Comparison of ENCODE assay signal across 1 cellular context in the genomic region with DNA sequence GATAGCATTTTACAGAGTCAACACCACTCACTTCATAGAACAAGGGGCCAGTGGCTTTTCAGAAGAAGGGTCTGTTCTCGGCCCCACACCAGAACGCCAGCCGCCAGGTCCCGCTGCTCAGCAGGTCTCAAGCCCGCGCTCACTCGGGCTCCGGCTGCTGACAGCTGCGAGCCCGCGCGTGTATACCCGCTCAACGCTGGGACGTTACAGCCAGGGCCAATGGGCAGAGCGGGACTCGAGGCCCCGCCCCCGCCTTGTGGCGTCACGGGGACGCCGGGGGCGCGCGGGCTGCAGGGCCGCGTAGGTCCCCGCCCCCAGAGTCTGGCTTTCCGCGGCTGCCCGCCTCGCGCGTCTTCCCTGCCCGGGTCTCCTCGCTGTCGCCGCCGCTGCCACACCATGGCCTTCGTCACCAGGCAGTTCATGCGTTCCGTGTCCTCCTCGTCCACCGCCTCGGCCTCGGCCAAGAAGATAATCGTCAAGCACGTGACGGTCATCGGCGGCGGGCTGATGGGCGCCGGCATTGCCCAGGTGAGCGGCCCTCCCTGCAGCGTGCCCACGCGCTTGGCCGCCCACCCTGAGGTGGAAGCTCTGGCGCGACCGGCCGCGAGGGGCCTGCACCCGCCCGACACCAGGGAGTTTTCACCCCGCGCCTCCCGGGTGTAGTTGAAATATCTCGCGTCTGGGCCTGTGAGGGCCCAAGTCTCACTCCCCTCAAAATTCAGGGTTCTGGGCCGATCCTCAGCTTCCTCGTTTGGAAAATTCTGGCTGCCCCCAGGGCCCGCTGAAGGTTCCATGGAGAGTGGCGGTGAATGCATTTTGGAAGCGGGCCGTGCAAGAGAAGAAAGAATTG.
TF ChIP-seq lines count a peak whose summit lies in the region.

A gene (plus strand): TSS at position 353 of the 850 bp plus-strand sequence. CDS start 44 bp downstream, at position 397.

TF ChIP-seq in HepG2, 621 proteins besides CTCF, POLR2A, EP300 and RAD21 (continued from another document and continues in another):
- TF ChIP-seq, protein P1, sequence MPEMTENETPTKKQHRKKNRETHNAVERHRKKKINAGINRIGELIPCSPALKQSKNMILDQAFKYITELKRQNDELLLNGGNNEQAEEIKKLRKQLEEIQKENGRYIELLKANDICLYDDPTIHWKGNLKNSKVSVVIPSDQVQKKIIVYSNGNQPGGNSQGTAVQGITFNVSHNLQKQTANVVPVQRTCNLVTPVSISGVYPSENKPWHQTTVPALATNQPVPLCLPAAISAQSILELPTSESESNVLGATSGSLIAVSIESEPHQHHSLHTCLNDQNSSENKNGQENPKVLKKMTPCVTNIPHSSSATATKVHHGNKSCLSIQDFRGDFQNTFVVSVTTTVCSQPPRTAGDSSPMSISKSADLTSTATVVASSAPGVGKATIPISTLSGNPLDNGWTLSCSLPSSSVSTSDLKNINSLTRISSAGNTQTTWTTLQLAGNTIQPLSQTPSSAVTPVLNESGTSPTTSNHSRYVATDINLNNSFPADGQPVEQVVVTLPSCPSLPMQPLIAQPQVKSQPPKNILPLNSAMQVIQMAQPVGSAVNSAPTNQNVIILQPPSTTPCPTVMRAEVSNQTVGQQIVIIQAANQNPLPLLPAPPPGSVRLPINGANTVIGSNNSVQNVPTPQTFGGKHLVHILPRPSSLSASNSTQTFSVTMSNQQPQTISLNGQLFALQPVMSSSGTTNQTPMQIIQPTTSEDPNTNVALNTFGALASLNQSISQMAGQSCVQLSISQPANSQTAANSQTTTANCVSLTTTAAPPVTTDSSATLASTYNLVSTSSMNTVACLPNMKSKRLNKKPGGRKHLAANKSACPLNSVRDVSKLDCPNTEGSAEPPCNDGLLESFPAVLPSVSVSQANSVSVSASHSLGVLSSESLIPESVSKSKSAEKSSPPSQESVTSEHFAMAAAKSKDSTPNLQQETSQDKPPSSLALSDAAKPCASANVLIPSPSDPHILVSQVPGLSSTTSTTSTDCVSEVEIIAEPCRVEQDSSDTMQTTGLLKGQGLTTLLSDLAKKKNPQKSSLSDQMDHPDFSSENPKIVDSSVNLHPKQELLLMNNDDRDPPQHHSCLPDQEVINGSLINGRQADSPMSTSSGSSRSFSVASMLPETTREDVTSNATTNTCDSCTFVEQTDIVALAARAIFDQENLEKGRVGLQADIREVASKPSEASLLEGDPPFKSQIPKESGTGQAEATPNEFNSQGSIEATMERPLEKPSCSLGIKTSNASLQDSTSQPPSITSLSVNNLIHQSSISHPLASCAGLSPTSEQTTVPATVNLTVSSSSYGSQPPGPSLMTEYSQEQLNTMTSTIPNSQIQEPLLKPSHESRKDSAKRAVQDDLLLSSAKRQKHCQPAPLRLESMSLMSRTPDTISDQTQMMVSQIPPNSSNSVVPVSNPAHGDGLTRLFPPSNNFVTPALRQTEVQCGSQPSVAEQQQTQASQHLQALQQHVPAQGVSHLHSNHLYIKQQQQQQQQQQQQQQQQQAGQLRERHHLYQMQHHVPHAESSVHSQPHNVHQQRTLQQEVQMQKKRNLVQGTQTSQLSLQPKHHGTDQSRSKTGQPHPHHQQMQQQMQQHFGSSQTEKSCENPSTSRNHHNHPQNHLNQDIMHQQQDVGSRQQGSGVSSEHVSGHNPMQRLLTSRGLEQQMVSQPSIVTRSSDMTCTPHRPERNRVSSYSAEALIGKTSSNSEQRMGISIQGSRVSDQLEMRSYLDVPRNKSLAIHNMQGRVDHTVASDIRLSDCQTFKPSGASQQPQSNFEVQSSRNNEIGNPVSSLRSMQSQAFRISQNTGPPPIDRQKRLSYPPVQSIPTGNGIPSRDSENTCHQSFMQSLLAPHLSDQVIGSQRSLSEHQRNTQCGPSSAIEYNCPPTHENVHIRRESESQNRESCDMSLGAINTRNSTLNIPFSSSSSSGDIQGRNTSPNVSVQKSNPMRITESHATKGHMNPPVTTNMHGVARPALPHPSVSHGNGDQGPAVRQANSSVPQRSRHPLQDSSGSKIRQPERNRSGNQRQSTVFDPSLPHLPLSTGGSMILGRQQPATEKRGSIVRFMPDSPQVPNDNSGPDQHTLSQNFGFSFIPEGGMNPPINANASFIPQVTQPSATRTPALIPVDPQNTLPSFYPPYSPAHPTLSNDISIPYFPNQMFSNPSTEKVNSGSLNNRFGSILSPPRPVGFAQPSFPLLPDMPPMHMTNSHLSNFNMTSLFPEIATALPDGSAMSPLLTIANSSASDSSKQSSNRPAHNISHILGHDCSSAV (CRISPR knock-in tag; IDR thresholded peaks at IDR 0.05; ENCODE audit: borderline replicate concordance) = no peak
- peak; percentile 89 for TF ChIP-seq MYC (CRISPR knock-in tag; IDR thresholded peaks at IDR 0.05; ENCODE audit: borderline replicate concordance)
- no peak for TF ChIP-seq NFIC (IDR thresholded peaks at IDR 0.05; ENCODE audit: low read length)
- TF ChIP-seq ZNF343 (CRISPR knock-in tag; IDR thresholded peaks at IDR 0.05) = no peak
- TF ChIP-seq, protein P2, sequence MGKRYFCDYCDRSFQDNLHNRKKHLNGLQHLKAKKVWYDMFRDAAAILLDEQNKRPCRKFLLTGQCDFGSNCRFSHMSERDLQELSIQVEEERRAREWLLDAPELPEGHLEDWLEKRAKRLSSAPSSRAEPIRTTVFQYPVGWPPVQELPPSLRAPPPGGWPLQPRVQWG (CRISPR knock-in tag; IDR thresholded peaks at IDR 0.05; ENCODE audit: borderline replicate concordance, low read depth) = no peak
- TF ChIP-seq SUZ12 (IDR thresholded peaks at IDR 0.05; ENCODE audit: low read depth, low read length) = no peak
- peak; percentile 69; the same call in 1 of the 2 replicates for TF ChIP-seq HIVEP1 (CRISPR knock-in tag; IDR thresholded peaks at IDR 0.05)
- TF ChIP-seq GPN1 (CRISPR knock-in tag; IDR thresholded peaks at IDR 0.05; ENCODE audit: borderline replicate concordance) = no peak
- no peak for TF ChIP-seq REXO4 (CRISPR knock-in tag; IDR thresholded peaks at IDR 0.05; ENCODE audit: borderline replicate concordance)
- no peak for TF ChIP-seq MAFG (CRISPR knock-in tag; IDR thresholded peaks at IDR 0.05)
- TF ChIP-seq ZNF496 (CRISPR knock-in tag; IDR thresholded peaks at IDR 0.05; ENCODE audit: insufficient replicate concordance) = no peak
- TF ChIP-seq, protein P3, sequence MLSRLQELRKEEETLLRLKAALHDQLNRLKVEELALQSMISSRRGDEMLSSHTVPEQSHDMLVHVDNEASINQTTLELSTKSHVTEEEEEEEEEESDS (CRISPR knock-in tag; IDR thresholded peaks at IDR 0.05; ENCODE audit: borderline replicate concordance) = no peak
- no peak for TF ChIP-seq MTA3 (CRISPR knock-in tag; IDR thresholded peaks at IDR 0.05)
- TF ChIP-seq, protein P4, sequence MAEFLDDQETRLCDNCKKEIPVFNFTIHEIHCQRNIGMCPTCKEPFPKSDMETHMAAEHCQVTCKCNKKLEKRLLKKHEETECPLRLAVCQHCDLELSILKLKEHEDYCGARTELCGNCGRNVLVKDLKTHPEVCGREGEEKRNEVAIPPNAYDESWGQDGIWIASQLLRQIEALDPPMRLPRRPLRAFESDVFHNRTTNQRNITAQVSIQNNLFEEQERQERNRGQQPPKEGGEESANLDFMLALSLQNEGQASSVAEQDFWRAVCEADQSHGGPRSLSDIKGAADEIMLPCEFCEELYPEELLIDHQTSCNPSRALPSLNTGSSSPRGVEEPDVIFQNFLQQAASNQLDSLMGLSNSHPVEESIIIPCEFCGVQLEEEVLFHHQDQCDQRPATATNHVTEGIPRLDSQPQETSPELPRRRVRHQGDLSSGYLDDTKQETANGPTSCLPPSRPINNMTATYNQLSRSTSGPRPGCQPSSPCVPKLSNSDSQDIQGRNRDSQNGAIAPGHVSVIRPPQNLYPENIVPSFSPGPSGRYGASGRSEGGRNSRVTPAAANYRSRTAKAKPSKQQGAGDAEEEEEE (CRISPR knock-in tag; IDR thresholded peaks at IDR 0.05; ENCODE audit: borderline replicate concordance) = no peak
- no peak for TF ChIP-seq ZBTB42 (CRISPR knock-in tag; IDR thresholded peaks at IDR 0.05)
- TF ChIP-seq TAF15 (IDR thresholded peaks at IDR 0.05; ENCODE audit: low read depth, low read length, poor library complexity, severe bottlenecking) = no peak
- TF ChIP-seq ZSCAN30 (CRISPR knock-in tag; IDR thresholded peaks at IDR 0.05) = no peak
- no peak for TF ChIP-seq SNRNP70 (IDR thresholded peaks at IDR 0.05; ENCODE audit: low read depth, low read length)
- TF ChIP-seq NFIB (CRISPR knock-in tag; IDR thresholded peaks at IDR 0.05; ENCODE audit: borderline replicate concordance) = no peak
- no peak; the same call in 1 of the 2 replicates for TF ChIP-seq CAMTA2 (CRISPR knock-in tag; IDR thresholded peaks at IDR 0.05; ENCODE audit: borderline replicate concordance)
- TF ChIP-seq JUN (CRISPR knock-in tag; IDR thresholded peaks at IDR 0.05) = no peak
- TF ChIP-seq RNF2 (conservative IDR thresholded peaks at IDR 0.05; ENCODE audit: low read depth) = peak; percentile 73; the same call in 1 of the 2 replicates
- TF ChIP-seq ZNF781 (CRISPR knock-in tag; IDR thresholded peaks at IDR 0.05; ENCODE audit: borderline replicate concordance, not compliant biosample characterization) = no peak
- TF ChIP-seq, protein P5, sequence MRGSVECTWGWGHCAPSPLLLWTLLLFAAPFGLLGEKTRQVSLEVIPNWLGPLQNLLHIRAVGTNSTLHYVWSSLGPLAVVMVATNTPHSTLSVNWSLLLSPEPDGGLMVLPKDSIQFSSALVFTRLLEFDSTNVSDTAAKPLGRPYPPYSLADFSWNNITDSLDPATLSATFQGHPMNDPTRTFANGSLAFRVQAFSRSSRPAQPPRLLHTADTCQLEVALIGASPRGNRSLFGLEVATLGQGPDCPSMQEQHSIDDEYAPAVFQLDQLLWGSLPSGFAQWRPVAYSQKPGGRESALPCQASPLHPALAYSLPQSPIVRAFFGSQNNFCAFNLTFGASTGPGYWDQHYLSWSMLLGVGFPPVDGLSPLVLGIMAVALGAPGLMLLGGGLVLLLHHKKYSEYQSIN (CRISPR knock-in tag; IDR thresholded peaks at IDR 0.05; ENCODE audit: borderline replicate concordance) = no peak
- 0 out of 2 replicates have a peak, but pooled peaks have one; percentile 36 for TF ChIP-seq KDM5A (IDR thresholded peaks at IDR 0.05; ENCODE audit: borderline replicate concordance, low read length)
- TF ChIP-seq ZSCAN25 (CRISPR knock-in tag; IDR thresholded peaks at IDR 0.05) = 0 out of 2 replicates have a peak, but pooled peaks have one; percentile 26
- TF ChIP-seq RBFOX2 (IDR thresholded peaks at IDR 0.05; ENCODE audit: low read depth, low read length) = peak; percentile 91
- TF ChIP-seq, protein P6, sequence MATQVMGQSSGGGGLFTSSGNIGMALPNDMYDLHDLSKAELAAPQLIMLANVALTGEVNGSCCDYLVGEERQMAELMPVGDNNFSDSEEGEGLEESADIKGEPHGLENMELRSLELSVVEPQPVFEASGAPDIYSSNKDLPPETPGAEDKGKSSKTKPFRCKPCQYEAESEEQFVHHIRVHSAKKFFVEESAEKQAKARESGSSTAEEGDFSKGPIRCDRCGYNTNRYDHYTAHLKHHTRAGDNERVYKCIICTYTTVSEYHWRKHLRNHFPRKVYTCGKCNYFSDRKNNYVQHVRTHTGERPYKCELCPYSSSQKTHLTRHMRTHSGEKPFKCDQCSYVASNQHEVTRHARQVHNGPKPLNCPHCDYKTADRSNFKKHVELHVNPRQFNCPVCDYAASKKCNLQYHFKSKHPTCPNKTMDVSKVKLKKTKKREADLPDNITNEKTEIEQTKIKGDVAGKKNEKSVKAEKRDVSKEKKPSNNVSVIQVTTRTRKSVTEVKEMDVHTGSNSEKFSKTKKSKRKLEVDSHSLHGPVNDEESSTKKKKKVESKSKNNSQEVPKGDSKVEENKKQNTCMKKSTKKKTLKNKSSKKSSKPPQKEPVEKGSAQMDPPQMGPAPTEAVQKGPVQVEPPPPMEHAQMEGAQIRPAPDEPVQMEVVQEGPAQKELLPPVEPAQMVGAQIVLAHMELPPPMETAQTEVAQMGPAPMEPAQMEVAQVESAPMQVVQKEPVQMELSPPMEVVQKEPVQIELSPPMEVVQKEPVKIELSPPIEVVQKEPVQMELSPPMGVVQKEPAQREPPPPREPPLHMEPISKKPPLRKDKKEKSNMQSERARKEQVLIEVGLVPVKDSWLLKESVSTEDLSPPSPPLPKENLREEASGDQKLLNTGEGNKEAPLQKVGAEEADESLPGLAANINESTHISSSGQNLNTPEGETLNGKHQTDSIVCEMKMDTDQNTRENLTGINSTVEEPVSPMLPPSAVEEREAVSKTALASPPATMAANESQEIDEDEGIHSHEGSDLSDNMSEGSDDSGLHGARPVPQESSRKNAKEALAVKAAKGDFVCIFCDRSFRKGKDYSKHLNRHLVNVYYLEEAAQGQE (IDR thresholded peaks at IDR 0.05; ENCODE audit: borderline replicate concordance in 1 of 2, low read depth in 1 of 2, low read length in 2 of 2) = 0 out of 4 replicates have a peak, but pooled peaks of 1 of the 2 experiments have one; percentile 15
- TF ChIP-seq MTF1 (CRISPR knock-in tag; IDR thresholded peaks at IDR 0.05) = no peak
- no peak for TF ChIP-seq RORA (CRISPR knock-in tag; IDR thresholded peaks at IDR 0.05)
- TF ChIP-seq, protein P7, sequence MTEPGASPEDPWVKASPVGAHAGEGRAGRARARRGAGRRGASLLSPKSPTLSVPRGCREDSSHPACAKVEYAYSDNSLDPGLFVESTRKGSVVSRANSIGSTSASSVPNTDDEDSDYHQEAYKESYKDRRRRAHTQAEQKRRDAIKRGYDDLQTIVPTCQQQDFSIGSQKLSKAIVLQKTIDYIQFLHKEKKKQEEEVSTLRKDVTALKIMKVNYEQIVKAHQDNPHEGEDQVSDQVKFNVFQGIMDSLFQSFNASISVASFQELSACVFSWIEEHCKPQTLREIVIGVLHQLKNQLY (CRISPR knock-in tag; IDR thresholded peaks at IDR 0.05) = no peak
- TF ChIP-seq KMT2B (CRISPR knock-in tag; IDR thresholded peaks at IDR 0.05) = peak; percentile 81
- TF ChIP-seq PHF21A (CRISPR knock-in tag; IDR thresholded peaks at IDR 0.05) = no peak; the same call in 1 of the 2 replicates
- TF ChIP-seq ZNF556 (CRISPR knock-in tag; IDR thresholded peaks at IDR 0.05; ENCODE audit: borderline replicate concordance) = no peak
- TF ChIP-seq FOXA1 (IDR thresholded peaks at IDR 0.05) = no peak
- no peak for TF ChIP-seq FOXA1 (CRISPR knock-in tag; IDR thresholded peaks at IDR 0.05)
- TF ChIP-seq ATM (IDR thresholded peaks at IDR 0.05; ENCODE audit: borderline replicate concordance) = no peak
- no peak for TF ChIP-seq ZNF326 (CRISPR knock-in tag; IDR thresholded peaks at IDR 0.05; ENCODE audit: borderline replicate concordance)
- no peak for TF ChIP-seq ELF4 (CRISPR knock-in tag; IDR thresholded peaks at IDR 0.05; ENCODE audit: borderline replicate concordance)
- TF ChIP-seq ZNF557 (CRISPR knock-in tag; IDR thresholded peaks at IDR 0.05) = no peak
- peak; percentile 55 for TF ChIP-seq HNRNPLL (IDR thresholded peaks at IDR 0.05; ENCODE audit: low read depth, low read length, poor library complexity, severe bottlenecking)
- TF ChIP-seq FOSL1 (CRISPR knock-in tag; IDR thresholded peaks at IDR 0.05; ENCODE audit: borderline replicate concordance) = no peak
- no peak for TF ChIP-seq JUNB (CRISPR knock-in tag; IDR thresholded peaks at IDR 0.05; ENCODE audit: borderline replicate concordance)
- peak; percentile 73 for TF ChIP-seq SP4 (CRISPR knock-in tag; IDR thresholded peaks at IDR 0.05)
- TF ChIP-seq PCBP2 (optimal IDR thresholded peaks at IDR 0.05; ENCODE audit: low read depth, low read length, poor library complexity, severe bottlenecking) = no peak
- TF ChIP-seq FOXA3 (CRISPR knock-in tag; IDR thresholded peaks at IDR 0.05) = no peak
- no peak for TF ChIP-seq GABPA (IDR thresholded peaks at IDR 0.05; ENCODE audit: low read depth, low read length)
- TF ChIP-seq GABPA (CRISPR knock-in tag; IDR thresholded peaks at IDR 0.05; ENCODE audit: low read depth) = no peak
